22 cellular contexts compared by ENCODE assay signal in genomic region chr9:125485471-125485870, GRCh38.
DNase-seq lines count a peak whose midpoint lies in the region; ATAC-seq and TF ChIP-seq lines count a peak whose summit lies in the region.
"Had no signal": no experiment of that assay in that cellular context is flagged by ENCODE, and none has a peak within 500 bp of the region (broad histone marks: within the 10 kb centered on the region; RNA-seq: fewer than 3 reads in every experiment).

No MANE protein-coding gene starts in this region.

- POLR2A ChIA-PET in AG04450 (lab: Yijun Ruan, JAX) = no interaction called here

- intact Hi-C loops in prostate gland (cut with DNase I) = loop anchor here (2.0 kb wide), 1 partner anchor 63 kb away; no protein-coding TSS in a partner anchor

- no peaks in the 10 kb centered on the region for H3K36me3 ChIP-seq in hepatocyte (replicated peaks; ENCODE audit: insufficient read depth, low read depth)
- H3K36me3 ChIP-seq in prostate gland = no peaks in the 10 kb centered on the region
- H3K36me3 ChIP-seq: SJSA1 had no signal

- no peak overlapping the region for H2AFZ ChIP-seq in hepatocyte

- H3K9me2 ChIP-seq in hepatocyte (replicated peaks; ENCODE audit: insufficient read depth) = no peaks in the 10 kb centered on the region

- no peak for TF ChIP-seq POLR2A in prostate gland (IDR thresholded peaks at IDR 0.05)

- no peaks in the 10 kb centered on the region for H4K20me1 ChIP-seq in hepatocyte (ENCODE audit: insufficient read depth, poor library complexity, severe bottlenecking)

- H3K27me3 ChIP-seq in AG04450 (ENCODE audit: control insufficient read depth, insufficient read depth, low read length) (no peaks in the 10 kb centered on the region), hepatocyte (no peaks in the 10 kb centered on the region), prostate gland (replicated peaks; ENCODE audit: insufficient read depth) (no peaks in the 10 kb centered on the region)
- H3K27me3 ChIP-seq: SJSA1 had no signal

- H3K27me3 Mint-ChIP-seq in chondrocyte (ENCODE audit: low read depth) = no peaks in the 10 kb centered on the region

- TF ChIP-seq CTCF in AG04450 (IDR thresholded peaks at IDR 0.05; ENCODE audit: low read depth, low read length) = no peak
- no peak for TF ChIP-seq CTCF in chondrocyte (IDR thresholded peaks at IDR 0.05)
- TF ChIP-seq CTCF in hepatocyte (IDR thresholded peaks at IDR 0.05; ENCODE audit: poor library complexity) = no peak
- TF ChIP-seq CTCF in prostate gland (IDR thresholded peaks at IDR 0.05) = no peak

- WGBS in hepatocyte (ENCODE audit: low lambda C conversion rate, missing lambda C conversion rate) = 96% methylated on average over 4 of the region's 4 CpGs
- 80% methylated on average over 4 of the region's 4 CpGs for WGBS in prostate gland

- H3K36me3 Mint-ChIP-seq in chondrocyte (ENCODE audit: low read depth) = peaks cover 1% of the 10 kb centered on the region

- no peaks in the 10 kb centered on the region for H3K9me3 Mint-ChIP-seq in chondrocyte (ENCODE audit: low read depth)
- H3K9me3 Mint-ChIP-seq: CD14-positive monocyte had no signal

- peaks cover 33% of the 10 kb centered on the region for H3K4me1 Mint-ChIP-seq in chondrocyte (ENCODE audit: low read depth)
- H3K4me1 Mint-ChIP-seq: CD14-positive monocyte had no signal

- CTCF ChIA-PET in AG04450 (lab: Charles Lee) = no interaction called here

- H3K4me3 ChIP-seq in AG04450 (ENCODE audit: low read depth, low read length) (no peak overlapping the region), hepatocyte (no peak overlapping the region), prostate gland (no peak overlapping the region)
- H3K4me3 ChIP-seq: A549, SJSA1 had no signal

- H3K27ac ChIP-seq in AG04450 (ENCODE audit: low read depth, low read length) (peak overlapping the region; percentile 84), hepatocyte (peak overlapping the region; percentile 17), prostate gland (peak overlapping the region; percentile 39 to 47)
- H3K27ac ChIP-seq: SJSA1 had no signal

- H3K9me3 ChIP-seq in AG04450 (ENCODE audit: control insufficient read depth, insufficient read depth, low read length) (no peaks in the 10 kb centered on the region), hepatocyte (ENCODE audit: low read depth) (no peaks in the 10 kb centered on the region), prostate gland (no peaks in the 10 kb centered on the region)
- H3K9me3 ChIP-seq: A549, SJSA1 had no signal

- DNase-seq in AG04450 (ENCODE audit: low read depth, low spot score) (no peak), chondrocyte (ENCODE audit: low spot score) (no peak), hepatocyte (ENCODE audit: low spot score) (no peak), prostate gland (ENCODE audit: low spot score) (no peak), RKO (ENCODE audit: low spot score) (no peak), NCI-H446 treated with DMSO at 0.1 percent for 48 hours (lab: John Stamatoyannopoulos, UW) (no peak)
- DNase-seq: activated CD4-positive, alpha-beta T cell treated with anti-CD3 and anti-CD28 coated beads for 1 hour; activated effector memory CD4-positive, alpha-beta T cell treated with anti-CD3 and anti-CD28 coated beads, Interleukin-2, amount 50 U/mL, for 16 hours; H7; mesendoderm; NCI-H1092 treated with DMSO at 0.1 percent for 48 hours; NCI-H2107; NCI-H526; stimulated activated CD4-positive, alpha-beta T cell treated with anti-CD3 and anti-CD28 coated beads, Interleukin-4, amount 100 ng/mL, for 4 hours; stimulated activated CD8-positive, alpha-beta memory T cell treated with anti-CD3 and anti-CD28 coated beads, Interleukin-4, amount 100 ng/mL, for 48 hours; T1000; trophoblast cell had no signal

- H3K4me1 ChIP-seq in hepatocyte (ENCODE audit: insufficient read depth) = peaks cover 7% of the 10 kb centered on the region
- peaks cover 7% of the 10 kb centered on the region for H3K4me1 ChIP-seq in prostate gland (replicated peaks)

- H3K79me2 ChIP-seq in hepatocyte = no peaks in the 10 kb centered on the region

- ATAC-seq in GM18873 (IDR thresholded peaks at IDR 0.05; ENCODE audit: low FRiP score, unreplicated experiment) (no peak), GM21825 (IDR thresholded peaks at IDR 0.05; ENCODE audit: unreplicated experiment) (no peak)

- no peak overlapping the region for H3K4me3 Mint-ChIP-seq in chondrocyte (ENCODE audit: unreplicated experiment)
- H3K4me3 Mint-ChIP-seq: CD14-positive monocyte had no signal

- no peak overlapping the region for H3K4me2 ChIP-seq in hepatocyte
- H3K4me2 ChIP-seq: A549 had no signal

- peak overlapping the region; percentile 89 for H3K27ac Mint-ChIP-seq in chondrocyte (ENCODE audit: unreplicated experiment)
- H3K27ac Mint-ChIP-seq: CD14-positive monocyte had no signal

Comparison
In these comparisons a context has a peak if more than half of its experiments do, and no peak if none do; other contexts are left out.
1. H3K27ac ChIP-seq: peak in every context shown above with its lines; median percentile 84 in AG04450; 43 in prostate gland; 17 in hepatocyte.